In the genomic region with DNA sequence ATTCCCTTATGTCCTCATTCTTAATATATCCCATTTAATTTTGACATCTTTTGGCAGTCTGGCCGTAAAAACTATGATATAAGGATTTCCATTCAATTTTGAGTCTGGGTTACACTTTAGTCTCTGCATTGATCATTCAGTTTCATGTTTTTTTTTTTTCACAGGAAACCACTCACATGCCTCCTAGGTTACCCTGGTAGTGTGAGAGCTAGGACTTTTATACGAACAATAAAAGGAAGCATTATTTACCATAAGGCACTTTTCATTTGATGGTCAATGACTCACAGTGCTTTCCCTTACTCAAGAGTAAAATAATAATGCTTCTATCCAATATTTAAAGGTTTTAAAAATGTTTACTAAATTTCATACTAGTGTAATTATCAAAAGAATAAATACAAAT, we compare ENCODE assay signal across 16 cellular contexts. TPM values are rescaled to one million over a fixed set of nuclear protein-coding genes. Genes with fewer than 3 reads are reported as not detected.
DNase-seq lines count a peak whose midpoint lies in the region; ATAC-seq and TF ChIP-seq lines count a peak whose summit lies in the region.
"Had no signal": no experiment of that assay in that cellular context is flagged by ENCODE, and none has a peak within 500 bp of the region (broad histone marks: within the 10 kb centered on the region; RNA-seq: fewer than 3 reads in every experiment).

No MANE protein-coding gene starts in this region.

- H3K4me3 ChIP-seq in GM23338, result no peak overlapping the region
- no peak overlapping the region for H3K4me3 ChIP-seq in right cardiac atrium (ENCODE audit: low read length)
- H3K4me3 ChIP-seq: GM12878, GM23248 had no signal

- H3K27ac ChIP-seq in GM23338 (ENCODE audit: low read depth) (no peak overlapping the region), right cardiac atrium (ENCODE audit: low read length) (no peak overlapping the region)
- H3K27ac ChIP-seq: GM23248 had no signal

- no peaks in the 10 kb centered on the region for H3K9me3 Mint-ChIP-seq in GM23338
- no peaks in the 10 kb centered on the region for H3K9me3 Mint-ChIP-seq in endothelial cell (ENCODE audit: unreplicated experiment)
- no peaks in the 10 kb centered on the region for H3K9me3 Mint-ChIP-seq in neural crest cell
- H3K9me3 Mint-ChIP-seq: CD4-positive, alpha-beta T cell; H9; IgD-negative memory B cell had no signal

- H3K27me3 Mint-ChIP-seq in GM23338 (ENCODE audit: insufficient read depth, low read depth, poor library complexity), result no peaks in the 10 kb centered on the region
- no peaks in the 10 kb centered on the region for H3K27me3 Mint-ChIP-seq in endothelial cell (ENCODE audit: unreplicated experiment)
- H3K27me3 Mint-ChIP-seq in neural crest cell (ENCODE audit: low read depth), result no peaks in the 10 kb centered on the region
- H3K27me3 Mint-ChIP-seq: B cell; CD4-positive, alpha-beta T cell had no signal

- H3K27me3 ChIP-seq in GM23338 (ENCODE audit: insufficient read depth), result no peaks in the 10 kb centered on the region
- no peaks in the 10 kb centered on the region for H3K27me3 ChIP-seq in right cardiac atrium (ENCODE audit: control insufficient read depth, insufficient read depth)

- H3K36me3 ChIP-seq in GM23338 (ENCODE audit: insufficient read depth), result no peaks in the 10 kb centered on the region

- no peaks in the 10 kb centered on the region for H3K36me3 Mint-ChIP-seq in GM23338 (ENCODE audit: low read depth)
- no peaks in the 10 kb centered on the region for H3K36me3 Mint-ChIP-seq in endothelial cell (ENCODE audit: low read depth, unreplicated experiment)
- no peaks in the 10 kb centered on the region for H3K36me3 Mint-ChIP-seq in neural crest cell (ENCODE audit: low read depth)
- H3K36me3 Mint-ChIP-seq: IgD-negative memory B cell had no signal

- H2AFZ ChIP-seq in GM23338, result peak overlapping the region; percentile 19; the same call in 1 of the 2 replicates
- H2AFZ ChIP-seq: GM23248 had no signal

- no peaks in the 10 kb centered on the region for H3K4me1 ChIP-seq in GM23338 (ENCODE audit: insufficient read depth)
- H3K4me1 ChIP-seq in right cardiac atrium (ENCODE audit: control insufficient read depth, insufficient read depth, low read length), result no peaks in the 10 kb centered on the region
- H3K4me1 ChIP-seq: Caco-2 had no signal

- H4K20me1 ChIP-seq in GM23338 (replicated peaks; ENCODE audit: insufficient read depth), result no peaks in the 10 kb centered on the region

- no peak overlapping the region for H3K4me2 ChIP-seq in GM23338

- ATAC-seq in GM23338 (no peak), right cardiac atrium (no peak)
- ATAC-seq: GM12878 had no signal

- no peaks in the 10 kb centered on the region for H3K9me3 ChIP-seq in right cardiac atrium (ENCODE audit: control insufficient read depth, low read length)
- H3K9me3 ChIP-seq: Caco-2 had no signal

- TF ChIP-seq CTCF in GM23338 (conservative IDR thresholded peaks at IDR 0.05; ENCODE audit: low read depth in 2 of 2), result no peak
- no peak for TF ChIP-seq CTCF in endothelial cell (IDR thresholded peaks at IDR 0.05; ENCODE audit: unreplicated experiment)
- no peak for TF ChIP-seq CTCF in neural crest cell (conservative IDR thresholded peaks at IDR 0.05)

- no peaks in the 10 kb centered on the region for H3K79me2 ChIP-seq in GM23338 (replicated peaks; ENCODE audit: insufficient read depth)

- intact Hi-C loops in right cardiac atrium (cut with DNase I), result no loop called here

- DNase-seq in GM23338 (ENCODE audit: low spot score), result no peak
- peak; percentile 26 for DNase-seq in NCI-H69 (lab: John Stamatoyannopoulos, UW)
- no peak for DNase-seq in endothelial cell (ENCODE audit: low spot score)
- DNase-seq in neural crest cell (ENCODE audit: low read depth, low spot score), result no peak
- DNase-seq in activated CD4-positive, CD25-positive, alpha-beta regulatory T cell (lab: John Stamatoyannopoulos, UW), result no peak
- no peak for DNase-seq in HPDE6-E6E7 (ENCODE audit: extremely low spot score)
- no peak for DNase-seq in right cardiac atrium
- DNase-seq: C1 segment of cervical spinal cord; Caco-2; CD4-positive, alpha-beta T cell; DMS79; GM23248; H9 had no signal

- H3K27ac Mint-ChIP-seq in GM23338 (peak overlapping the region; percentile 83; the same call in 1 of the 2 replicates), endothelial cell (ENCODE audit: unreplicated experiment) (peak overlapping the region; percentile 94), neural crest cell (ENCODE audit: unreplicated experiment) (no peak overlapping the region)
- H3K27ac Mint-ChIP-seq: B cell; CD4-positive, alpha-beta T cell; H9; IgD-negative memory B cell had no signal

- H3F3A ChIP-seq in GM23338 (replicated peaks; ENCODE audit: low read depth), result no peaks in the 10 kb centered on the region

- H3K4me1 Mint-ChIP-seq in GM23338 (peaks cover 4% of the 10 kb centered on the region; the same call in 2 of the 3 replicates), endothelial cell (ENCODE audit: unreplicated experiment) (peaks cover 11% of the 10 kb centered on the region), neural crest cell (peaks cover 19% of the 10 kb centered on the region)
- H3K4me1 Mint-ChIP-seq: B cell, IgD-negative memory B cell had no signal

- WGBS in right cardiac atrium, result 66% methylated on average over 2 of the region's 2 CpGs

- H3K4me3 Mint-ChIP-seq in GM23338, result no peak overlapping the region
- H3K4me3 Mint-ChIP-seq in endothelial cell (ENCODE audit: unreplicated experiment), result no peak overlapping the region
- peak overlapping the region; percentile 31 for H3K4me3 Mint-ChIP-seq in neural crest cell
- H3K4me3 Mint-ChIP-seq: B cell; CD4-positive, alpha-beta T cell; H9; IgD-negative memory B cell had no signal

- H3K9me2 ChIP-seq in GM23338 (ENCODE audit: insufficient read depth), result no peaks in the 10 kb centered on the region

TF ChIP-seq in GM23338, 12 proteins besides CTCF, POLR2A, EP300 and RAD21 (continues in another document):
- no peak for TF ChIP-seq ETS1 (IDR thresholded peaks at IDR 0.05)
- no peak for TF ChIP-seq JUNB (IDR thresholded peaks at IDR 0.05; ENCODE audit: unreplicated experiment)
- TF ChIP-seq EZH2 (IDR thresholded peaks at IDR 0.05; ENCODE audit: low read depth, unreplicated experiment), result no peak
- no peak for TF ChIP-seq CREB1 (CRISPR knock-in tag; IDR thresholded peaks at IDR 0.05; ENCODE audit: low read depth)

RNA-seq across cellular contexts. Expression of gene DMAC1, which starts 16.4 kb away (rescaled TPM):
- total RNA-seq in GM23338 (2014; rRNA removed; shearing (Covaris generic)), result 24.6 and 26.3 TPM in 2 replicates
- polyA plus RNA-seq in GM23338 (2016; fragmentation: Nextera tagmentation; extraction: Ambion mirVana) (116 and 125 TPM in 2 replicates), right cardiac atrium (26.4 TPM)
- total RNA-seq in endothelial cell (ENCODE audit: unreplicated experiment) (48.4 TPM), neural crest cell (61.1 and 62.3 TPM in 2 replicates), right cardiac atrium (100 to 1,000 TPM; 110 to 130 (median 121) TPM)
